15 cellular contexts compared by ENCODE assay signal in genomic region chr1:47433037-47433421, GRCh38. TPM values are rescaled to one million over a fixed set of nuclear protein-coding genes. Genes with fewer than 3 reads are reported as not detected.
DNase-seq lines count a peak whose midpoint lies in the region; ATAC-seq and TF ChIP-seq lines count a peak whose summit lies in the region.
"Had no signal": no experiment of that assay in that cellular context is flagged by ENCODE, and none has a peak within 500 bp of the region (broad histone marks: within the 10 kb centered on the region; RNA-seq: fewer than 3 reads in every experiment).

No MANE protein-coding gene starts in this region.

- no peak overlapping the region for H2BK5ac ChIP-seq in H9 (ENCODE audit: insufficient read length, low read length)

- no peaks in the 10 kb centered on the region for H3K79me2 ChIP-seq in H9 (ENCODE audit: insufficient read depth, low read length)
- H3K79me2 ChIP-seq: parathyroid adenoma had no signal

- DNase-seq in CD14-positive monocyte (ENCODE audit: low spot score), result no peak
- no peak for DNase-seq in H9
- no peak for DNase-seq in colonic mucosa
- DNase-seq in activated effector memory CD4-positive, alpha-beta T cell treated with anti-CD3 and anti-CD28 coated beads, Interleukin-2, amount 50 U/mL, for 16 hours, result no peak
- no peak for DNase-seq in NCI-H2029 (lab: John Stamatoyannopoulos, UW)
- DNase-seq: cerebellar nuclear complex, COR-L47, NCI-H1048, NCI-H510A had no signal

- H3K79me1 ChIP-seq in H9 (ENCODE audit: insufficient read depth, low read depth, low read length, poor library complexity, severe bottlenecking), result no peaks in the 10 kb centered on the region

- H3K4ac ChIP-seq in H9 (ENCODE audit: low read depth, low read length), result no peak overlapping the region

- no peak overlapping the region for H3K9ac ChIP-seq in H9 (ENCODE audit: extremely low read depth, insufficient read length, low read length)
- H3K9ac ChIP-seq in colonic mucosa (ENCODE audit: low read depth in 2 of 2, low read length in 2 of 2), result peak overlapping the region; percentile 28 to 73
- H3K9ac ChIP-seq: parathyroid adenoma had no signal

- H3K18ac ChIP-seq in H9 (ENCODE audit: insufficient read length, low read depth, low read length), result no peak overlapping the region

- H2AFZ ChIP-seq in H9 (ENCODE audit: low read length), result no peak overlapping the region
- H2AFZ ChIP-seq: parathyroid adenoma had no signal

- no peak overlapping the region for H2BK120ac ChIP-seq in H9 (ENCODE audit: low read depth, low read length, poor library complexity, severe bottlenecking)

- H4K91ac ChIP-seq in H9 (ENCODE audit: insufficient read length, low read depth, low read length), result no peak overlapping the region

- no peaks in the 10 kb centered on the region for H3K4me1 ChIP-seq in H9 (ENCODE audit: insufficient read depth, low read length)
- no peaks in the 10 kb centered on the region for H3K4me1 ChIP-seq in colonic mucosa
- H3K4me1 ChIP-seq: parathyroid adenoma had no signal

- no peak overlapping the region for H4K5ac ChIP-seq in H9 (ENCODE audit: insufficient read length, low read depth, low read length)

- peaks cover 0 to 34% (median 27%) of the 10 kb centered on the region in 7 donors for H3K9me3 Mint-ChIP-seq in CD14-positive monocyte
- H3K9me3 Mint-ChIP-seq in H9, result peaks cover 0 to 7% of the 10 kb centered on the region in 2 experiments; a peak in 1 of 5 replicates
- H3K9me3 Mint-ChIP-seq in nephron, result no peaks in the 10 kb centered on the region

- peak overlapping the region; percentile 52 for H3K4me2 ChIP-seq in H9 (ENCODE audit: insufficient read depth, insufficient read length, low read length)

- H2BK20ac ChIP-seq in H9 (ENCODE audit: low read depth, low read length, poor library complexity, severe bottlenecking), result no peak overlapping the region

- no peaks in the 10 kb centered on the region for H4K20me1 ChIP-seq in H9 (ENCODE audit: control insufficient read depth, insufficient read depth, insufficient read length)

- no peak for TF ChIP-seq CTCF in CD14-positive monocyte (IDR thresholded peaks at IDR 0.05)
- no peak for TF ChIP-seq CTCF in H9 (conservative IDR thresholded peaks at IDR 0.05)
- TF ChIP-seq CTCF in colonic mucosa (IDR thresholded peaks at IDR 0.05), result no peak
- TF ChIP-seq CTCF in nephron (IDR thresholded peaks at IDR 0.05; ENCODE audit: unreplicated experiment in 3 of 3), result no peak

- H3K4me3 Mint-ChIP-seq in CD14-positive monocyte (peak overlapping the region; percentile 74 to 87), H9 (peak overlapping the region in 1 of 2 experiments; percentile 77; a peak in 3 of 5 replicates), nephron (peak overlapping the region; percentile 94 to 95 (median 94))

- H3K36me3 ChIP-seq in colonic mucosa, result no peaks in the 10 kb centered on the region
- H3K36me3 ChIP-seq: stomach had no signal

- no CpG with 5 or more reads among the region's 17 CpGs for WGBS in H9 (ENCODE audit: extremely low coverage, insufficient read length, low lambda C conversion rate)

- H3K27me3 Mint-ChIP-seq in CD14-positive monocyte (ENCODE audit: low read depth in 3 of 3) (peaks cover 55 to 67% (median 61%) of the 10 kb centered on the region in 3 donors), H9 (ENCODE audit: low read depth) (peaks cover 92% of the 10 kb centered on the region), nephron (ENCODE audit: low read depth) (peaks cover 82% of the 10 kb centered on the region)

- no peak overlapping the region for H4K8ac ChIP-seq in H9 (replicated peaks; ENCODE audit: insufficient read length, low read depth, low read length)

- no peak overlapping the region for H2AK5ac ChIP-seq in H9 (ENCODE audit: insufficient read length, low read length)

- no peak overlapping the region for H2BK12ac ChIP-seq in H9 (ENCODE audit: insufficient read length, low read depth, low read length)

- no peak overlapping the region for H3K23ac ChIP-seq in H9 (ENCODE audit: insufficient read length, low read depth, low read length)

- H3K4me1 Mint-ChIP-seq in CD14-positive monocyte, result peaks cover 47% of the 10 kb centered on the region
- peaks cover 37 to 42% of the 10 kb centered on the region in 2 experiments for H3K4me1 Mint-ChIP-seq in H9
- peaks cover 55% of the 10 kb centered on the region for H3K4me1 Mint-ChIP-seq in nephron

- ATAC-seq in GM21576 (IDR thresholded peaks at IDR 0.05; ENCODE audit: unreplicated experiment) (no peak), HG03175 (IDR thresholded peaks at IDR 0.05; ENCODE audit: unreplicated experiment) (no peak)

- peaks cover 70% of the 10 kb centered on the region for H3K27me3 ChIP-seq in H9 (ENCODE audit: insufficient read depth, low read length)
- peaks cover 5% of the 10 kb centered on the region for H3K27me3 ChIP-seq in colonic mucosa

- no peak overlapping the region for H2BK15ac ChIP-seq in H9 (ENCODE audit: low read depth, low read length)

- H3K14ac ChIP-seq in H9 (ENCODE audit: insufficient read depth, low read length), result no peak overlapping the region

- H3K27ac ChIP-seq in H9 (ENCODE audit: insufficient read length, low read depth, low read length), result no peak overlapping the region
- peak overlapping the region; percentile 61 for H3K27ac ChIP-seq in colonic mucosa
- H3K27ac ChIP-seq: parathyroid adenoma, stomach had no signal

- H3K23me2 ChIP-seq in H9 (ENCODE audit: insufficient read length, low read depth, low read length, poor library complexity, severe bottlenecking), result peaks cover 7% of the 10 kb centered on the region

- no peak overlapping the region for H3T11ph ChIP-seq in H9 (ENCODE audit: low read length)

- peak overlapping the region; percentile 71 for H3K4me3 ChIP-seq in colonic mucosa

- intact Hi-C loops in CD14-positive monocyte (cut with micrococcal nuclease), result loop anchor here (5.0 to 10.0 kb wide), 3 partner anchors 201 to 292 kb away; partner anchors contain the start of gene TAL1 (in 1 of the 2)
- intact Hi-C loops in colonic mucosa (cut with DNase I), result loop anchor here (2.0 to 5.0 kb wide), 2 partner anchors 94 to 278 kb away; no protein-coding TSS in a partner anchor

- H3K36me3 Mint-ChIP-seq in CD14-positive monocyte, result peaks cover 25 to 36% of the 10 kb centered on the region in 2 donors
- H3K36me3 Mint-ChIP-seq in H9 (ENCODE audit: insufficient read depth in 1 of 3, low read depth in 3 of 3), result no peaks in the 10 kb centered on the region; a peak in 2 of 7 replicates
- H3K36me3 Mint-ChIP-seq in nephron (ENCODE audit: low read depth), result no peaks in the 10 kb centered on the region

- H3K9me3 ChIP-seq in H9 (ENCODE audit: control insufficient read depth, low read depth, low read length) (no peaks in the 10 kb centered on the region), colonic mucosa (no peaks in the 10 kb centered on the region)
- H3K9me3 ChIP-seq: stomach had no signal

- H3K56ac ChIP-seq in H9 (ENCODE audit: insufficient read length, low read depth, low read length), result no peak overlapping the region

- peak overlapping the region in 2 of 7 donors; percentile 30 to 45 for H3K27ac Mint-ChIP-seq in CD14-positive monocyte
- H3K27ac Mint-ChIP-seq in H9, result no peak overlapping the region
- peak overlapping the region in 1 of 3 experiments; percentile 26 for H3K27ac Mint-ChIP-seq in nephron

RNA-seq across cellular contexts. Expression of gene FOXD2, which starts 4.8 kb away (rescaled TPM):
- under 1 TPM in 1 of 2 donors, not detected in 1; 0.11 TPM for polyA plus RNA-seq in CD14-positive monocyte
- total RNA-seq in H9 (2021) (0.07 TPM in 1 of 2 replicates, not detected in the other), colonic mucosa (10 to 100 TPM; 22.5 to 25.1 TPM)

RNA-seq across cellular contexts. Expression of gene FOXE3, which starts 16.9 kb away (rescaled TPM):
- polyA plus RNA-seq in CD14-positive monocyte, result not detected
- total RNA-seq in H9 (2021) (0.11 and 0.15 TPM in 2 replicates), colonic mucosa (under 1 TPM; 0.11 to 0.49 TPM)
- total RNA-seq: left cardiac atrium, stomach had no signal
- polyA plus RNA-seq: stomach had no signal

Comparison
In these comparisons a context has a peak if more than half of its experiments do, and no peak if none do; other contexts are left out.
1. RNA of gene FOXD2, which starts 4.8 kb away (total RNA-seq): 22.5 to 25.1 TPM in colonic mucosa; 0.07 TPM in H9; every median in the first group is over 10 times any median in the second.